Comparison of ENCODE assay signal across 19 cellular contexts in the genomic region with DNA sequence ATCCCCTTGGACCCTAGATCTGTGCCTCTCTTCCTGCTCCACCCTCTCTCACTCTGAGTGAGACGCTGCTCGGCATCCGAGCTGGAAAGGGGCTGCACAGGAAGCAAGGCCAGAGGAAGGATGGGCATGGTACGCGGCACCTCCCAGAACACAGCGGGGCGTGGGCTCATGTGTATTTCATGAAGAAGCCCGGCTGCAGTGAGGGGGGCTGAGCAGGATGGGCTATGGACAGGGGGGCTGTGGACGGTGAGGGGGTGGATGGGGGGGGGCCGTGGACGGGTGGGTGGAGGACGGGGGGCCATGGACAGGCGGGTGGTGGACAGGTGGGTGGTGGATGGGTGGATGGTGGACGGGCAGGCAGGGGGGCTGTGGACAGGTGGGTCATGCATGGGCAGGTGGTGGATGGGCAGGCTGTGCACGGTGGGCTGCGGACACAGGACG. TPM values are rescaled to one million over a fixed set of nuclear protein-coding genes. Genes with fewer than 3 reads are reported as not detected.
DNase-seq lines count a peak whose midpoint lies in the region; ATAC-seq lines count a peak whose summit lies in the region.
"Had no signal": no experiment of that assay in that cellular context is flagged by ENCODE, and none has a peak within 500 bp of the region (broad histone marks: within the 10 kb centered on the region; RNA-seq: fewer than 3 reads in every experiment).

No MANE protein-coding gene starts in this region.

- ATAC-seq in HG03439 (IDR thresholded peaks at IDR 0.05; ENCODE audit: unreplicated experiment) (no peak), HG02870 (IDR thresholded peaks at IDR 0.05; ENCODE audit: unreplicated experiment) (no peak), HG02678 (IDR thresholded peaks at IDR 0.05; ENCODE audit: unreplicated experiment) (no peak)
- ATAC-seq: activated T-cell treated with anti-CD3 and anti-CD28 coated beads, Interleukin-2, amount 50 U/mL, for 72 hours; effector memory CD8-positive, alpha-beta T cell had no signal

- intact Hi-C loops in posterior vena cava (cut with DNase I), result loop anchor here in 1 of 2 donors (1.0 kb wide), 1 partner anchor 89 kb away; no protein-coding TSS in a partner anchor

- DNase-seq in stimulated activated CD4-positive, alpha-beta T cell treated with anti-CD3 and anti-CD28 coated beads, Interleukin-15, amount 100 ng/mL, for 24 hours, result peak; percentile 0
- no peak for DNase-seq in stimulated activated CD4-positive, alpha-beta T cell treated with anti-CD3 and anti-CD28 coated beads, Interleukin-1b, Interleukin-23, amount 100 ng/mL, for 48 hours
- peak; percentile 13 for DNase-seq in islet precursor cell
- peak; percentile 56 for DNase-seq in posterior vena cava (ENCODE audit: low spot score)
- DNase-seq: activated T-cell treated with anti-CD3 and anti-CD28 coated beads, Interleukin-2, amount 50 U/mL, for 72 hours; effector memory CD8-positive, alpha-beta T cell; GOT3; kidney glomerular epithelial cell; NCI-H1048; NCI-H1930; NCI-H2227 treated with DMSO at 0.1 percent for 48 hours; NCI-H748 treated with DMSO at 0.1 percent for 48 hours; nephron progenitor cell; substantia nigra; T1000 had no signal

RNA-seq across cellular contexts. Expression of gene SLC66A2, which starts 28.5 kb away (rescaled TPM):
- 10 to 100 TPM; 32.0 to 36.8 TPM for total RNA-seq in posterior vena cava

RNA-seq across cellular contexts. Expression of gene HSBP1L1, which starts 41.5 kb away (rescaled TPM):
- total RNA-seq in posterior vena cava, result 1 to 10 TPM; 3.9 to 5.9 TPM
- total RNA-seq: LHCN-M2 had no signal
